10 cellular contexts compared by ENCODE assay signal in the genomic region with DNA sequence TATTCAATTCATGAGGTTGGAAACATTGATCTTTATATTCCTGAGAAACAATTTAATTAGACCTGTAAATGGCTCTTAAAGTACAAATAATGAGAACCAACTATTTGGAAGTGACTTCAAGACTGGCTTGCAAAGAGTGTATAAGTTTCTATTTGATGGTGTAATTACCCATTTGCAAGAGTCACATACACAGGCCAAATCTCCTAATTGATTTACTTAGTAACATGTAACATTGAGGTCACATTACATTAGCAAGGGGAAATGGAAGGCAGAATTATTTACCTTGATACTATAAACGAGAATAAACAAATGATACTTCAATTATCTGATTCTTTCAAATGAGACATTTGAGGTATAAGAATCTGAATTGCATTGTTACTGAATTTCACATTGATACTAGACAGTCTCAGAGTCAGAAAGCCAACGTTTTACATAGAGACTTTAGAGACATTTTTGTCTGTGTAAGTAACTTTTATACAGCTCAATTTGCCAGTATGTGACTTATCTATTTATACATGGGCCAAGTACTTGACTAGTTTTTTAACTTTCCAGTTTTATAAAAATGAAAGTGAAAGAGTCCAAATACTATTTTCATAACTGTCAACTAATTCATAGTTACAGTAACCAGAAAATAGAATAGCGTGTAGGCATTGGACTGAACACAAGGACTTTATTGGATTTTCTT.
DNase-seq lines count a peak whose midpoint lies in the region; FAIRE-seq and TF ChIP-seq lines count a peak whose summit lies in the region.
"Had no signal": no experiment of that assay in that cellular context is flagged by ENCODE, and none has a peak within 500 bp of the region (broad histone marks: within the 10 kb centered on the region; RNA-seq: fewer than 3 reads in every experiment).

No MANE protein-coding gene starts in this region.

- dilution Hi-C loops in endothelial cell of umbilical vein (cut with MboI; ENCODE audit: extremely low pct_ligation_motif_present, low sequenced_read_pairs): no loop called here

- CTCF ChIA-PET in endothelial cell of umbilical vein (lab: Charles Lee): interaction anchor here (0.7 to 4.6 kb wide), 6 partner anchors 43 to 1136 kb away, joined by 3 to 131 read pairs (median 5); a partner anchor contains a TSS

- no peaks in the 10 kb centered on the region for H3K9me3 ChIP-seq in MM.1S (replicated peaks; ENCODE audit: insufficient read depth, low read length)
- H3K9me3 ChIP-seq in endothelial cell of umbilical vein (replicated peaks; ENCODE audit: control insufficient read depth, insufficient read depth, low read length): no peaks in the 10 kb centered on the region
- no peaks in the 10 kb centered on the region for H3K9me3 ChIP-seq in small intestine (ENCODE audit: control insufficient read depth, low read depth)
- H3K9me3 ChIP-seq: A549 had no signal

- H3K9ac ChIP-seq in MM.1S (ENCODE audit: low read length) (no peak overlapping the region), endothelial cell of umbilical vein (replicated peaks; ENCODE audit: extremely low read depth, insufficient read depth, low read length) (peak overlapping the region; percentile 26)

- H3K4me3 ChIP-seq in MM.1S (ENCODE audit: low read length) (peak overlapping the region; percentile 24; the same call in 1 of the 2 replicates), endothelial cell of umbilical vein (replicated peaks in 1 of 3; ENCODE audit: insufficient read depth in 1 of 3, low read depth in 1 of 3, low read length in 3 of 3) (no peak overlapping the region), small intestine (ENCODE audit: low read depth in 1 of 2, low read length in 2 of 2) (no peak overlapping the region)
- H3K4me3 ChIP-seq: A549 had no signal

- no peaks in the 10 kb centered on the region for H3K36me3 ChIP-seq in MM.1S (replicated peaks; ENCODE audit: insufficient read depth, low read length)
- H3K36me3 ChIP-seq in endothelial cell of umbilical vein (ENCODE audit: control insufficient read depth in 2 of 2, extremely low read depth in 1 of 2, insufficient read depth in 2 of 2, low read length in 2 of 2): no peaks in the 10 kb centered on the region
- H3K36me3 ChIP-seq in small intestine (ENCODE audit: control insufficient read depth in 2 of 2, insufficient read depth in 2 of 2, low read length in 2 of 2): no peaks in the 10 kb centered on the region

- 14 to 22% (median 18%) methylated on average over 3 of the region's 3 CpGs for WGBS in small intestine, 3 donors

- no peaks in the 10 kb centered on the region for H3K79me2 ChIP-seq in MM.1S (ENCODE audit: low read length)
- no peaks in the 10 kb centered on the region for H3K79me2 ChIP-seq in endothelial cell of umbilical vein (ENCODE audit: control insufficient read depth, insufficient read depth, low read length)

- TF ChIP-seq CTCF in MM.1S (IDR thresholded peaks at IDR 0.05; ENCODE audit: low read length): no peak
- TF ChIP-seq CTCF in endothelial cell of umbilical vein (IDR thresholded peaks at IDR 0.05; ENCODE audit: extremely low read depth in 1 of 2, insufficient read depth in 1 of 2, low read depth in 1 of 2, low read length in 2 of 2): no peak
- no peak for TF ChIP-seq CTCF in GM10266 (IDR thresholded peaks at IDR 0.05; ENCODE audit: control insufficient read depth, insufficient read depth, low read depth, missing control alignments)

- no peaks in the 10 kb centered on the region for H4K20me1 ChIP-seq in MM.1S (ENCODE audit: insufficient read depth, low read length)
- no peaks in the 10 kb centered on the region for H4K20me1 ChIP-seq in endothelial cell of umbilical vein (replicated peaks; ENCODE audit: control insufficient read depth, extremely low read depth, insufficient read depth, low read length)

- H3K4me2 ChIP-seq in MM.1S (ENCODE audit: low read depth, low read length) (peak overlapping the region; percentile 47), endothelial cell of umbilical vein (ENCODE audit: insufficient read depth, low read length) (peak overlapping the region; percentile 64)
- H3K4me2 ChIP-seq: A549 had no signal

- peak; percentile 31 for DNase-seq in NCI-H1105 treated with DMSO at 0.1 percent for 48 hours (lab: John Stamatoyannopoulos, UW)
- no peak for DNase-seq in NCI-H1105 (lab: John Stamatoyannopoulos, UW)
- peak; percentile 43 for DNase-seq in MM.1S
- peak; percentile 39 for DNase-seq in endothelial cell of umbilical vein (ENCODE audit: low read depth, low spot score)
- peak; percentile 20 for DNase-seq in small intestine
- no peak for DNase-seq in GM10266 (ENCODE audit: extremely low spot score)
- DNase-seq in RPMI8226: no peak
- DNase-seq in ACHN: no peak

- intact Hi-C loops in endothelial cell of umbilical vein (cut with micrococcal nuclease): loop anchor here (2.0 to 10.0 kb wide), 7 partner anchors 45 to 1440 kb away; no protein-coding TSS in a partner anchor

- H2AFZ ChIP-seq in MM.1S (ENCODE audit: low read length) (0 out of 2 replicates have a peak overlapping the region, but pooled peaks have one; percentile 6), endothelial cell of umbilical vein (ENCODE audit: low read depth, low read length) (peak overlapping the region; percentile 48)

- BruUV-seq in endothelial cell of umbilical vein (replicated peaks; lab: Mats Ljungman, UMichigan): no TSS peak

- H3F3A ChIP-seq in MM.1S (ENCODE audit: insufficient read depth, low read length): peaks cover 3% of the 10 kb centered on the region; the same call in 1 of the 2 replicates

- H3K4me1 ChIP-seq in MM.1S (ENCODE audit: low read length) (peaks cover 15% of the 10 kb centered on the region; the same call in 1 of the 2 replicates), endothelial cell of umbilical vein (ENCODE audit: control insufficient read depth, extremely low read depth, insufficient read depth, low read length) (peaks cover 8% of the 10 kb centered on the region), small intestine (ENCODE audit: control insufficient read depth in 2 of 2, insufficient read depth in 1 of 2, low read depth in 1 of 2, low read length in 1 of 2) (peaks cover 0 to 9% of the 10 kb centered on the region in 2 donors)

- TF ChIP-seq POLR2A in endothelial cell of umbilical vein (IDR thresholded peaks at IDR 0.05; ENCODE audit: low read depth, low read length): no peak

- peak overlapping the region; percentile 49; the same call in 1 of the 2 replicates for H3K27ac ChIP-seq in MM.1S (ENCODE audit: low read length)
- no peak overlapping the region for H3K27ac ChIP-seq in endothelial cell of umbilical vein (ENCODE audit: insufficient read depth, low read depth, low read length)
- no peak overlapping the region for H3K27ac ChIP-seq in small intestine (ENCODE audit: low read depth in 1 of 2, low read length in 1 of 2)

- POLR2A ChIA-PET in endothelial cell of umbilical vein (lab: Charles Lee): no interaction called here

- no peaks in the 10 kb centered on the region for H3K9me2 ChIP-seq in MM.1S (replicated peaks; ENCODE audit: insufficient read depth, low read length)

- in situ Hi-C loops in ACHN (cut with HindIII; ENCODE audit: low pct_ligation_motif_present, low pct_unique_long_range_greater_than_20kb, low sequenced_read_pairs): no loop called here

- H3K27me3 ChIP-seq in MM.1S (replicated peaks; ENCODE audit: insufficient read depth, low read length) (no peaks in the 10 kb centered on the region), endothelial cell of umbilical vein (ENCODE audit: control insufficient read depth in 2 of 2, insufficient read depth in 2 of 2, low read length in 2 of 2) (no peaks in the 10 kb centered on the region), small intestine (ENCODE audit: control insufficient read depth in 2 of 2, insufficient read depth in 2 of 2, low read length in 2 of 2) (no peaks in the 10 kb centered on the region)

- FAIRE-seq in endothelial cell of umbilical vein (lab: Jason Lieb, UNC): peak; percentile 63
- FAIRE-seq in small intestine (lab: Jason Lieb, UNC): peak; percentile 67
- FAIRE-seq: A549, colon had no signal

- H3K9me1 ChIP-seq in endothelial cell of umbilical vein (replicated peaks; ENCODE audit: control insufficient read depth, extremely low read depth, insufficient read depth, low read length): no peaks in the 10 kb centered on the region

TF ChIP-seq in endothelial cell of umbilical vein, 7 proteins besides CTCF, POLR2A, EP300 and RAD21:
- no peak for TF ChIP-seq EZH2 (IDR thresholded peaks at IDR 0.05; ENCODE audit: borderline replicate concordance, low read depth, low read length, severe bottlenecking)
- no peak for TF ChIP-seq GATA2 (IDR thresholded peaks at IDR 0.05; ENCODE audit: insufficient read depth, insufficient read length, low read depth, low read length)
- TF ChIP-seq, protein P1, sequence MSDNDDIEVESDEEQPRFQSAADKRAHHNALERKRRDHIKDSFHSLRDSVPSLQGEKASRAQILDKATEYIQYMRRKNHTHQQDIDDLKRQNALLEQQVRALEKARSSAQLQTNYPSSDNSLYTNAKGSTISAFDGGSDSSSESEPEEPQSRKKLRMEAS (IDR thresholded peaks at IDR 0.05; ENCODE audit: insufficient read depth, insufficient read length): no peak
- TF ChIP-seq FOS (IDR thresholded peaks at IDR 0.05; ENCODE audit: borderline replicate concordance, insufficient read depth, low read length): no peak
- no peak for TF ChIP-seq JUN (IDR thresholded peaks at IDR 0.05; ENCODE audit: borderline replicate concordance, insufficient read depth, insufficient read length, low read depth)

Comparison
In these comparisons a context has a peak if more than half of its experiments do, and no peak if none do; other contexts are left out.
1. DNase-seq: peak in NCI-H1105 treated with DMSO at 0.1 percent for 48 hours (single experiment), MM.1S (single experiment), endothelial cell of umbilical vein (single experiment) and small intestine (single experiment); none in NCI-H1105 (single experiment), GM10266 (single experiment), RPMI8226 (single experiment) and ACHN (single experiment).